In genomic region chr1:22289251-22289995, GRCh38 we compare ENCODE assay signal across 31 cellular contexts.
DNase-seq lines count a peak whose midpoint lies in the region; ATAC-seq and TF ChIP-seq lines count a peak whose summit lies in the region.
"Had no signal": no experiment of that assay in that cellular context is flagged by ENCODE, and none has a peak within 500 bp of the region (broad histone marks: within the 10 kb centered on the region; RNA-seq: fewer than 3 reads in every experiment).

No MANE protein-coding gene starts in this region.

- H3K4me1 Mint-ChIP-seq in Caco-2 (ENCODE audit: low read depth, unreplicated experiment): peaks cover 20% of the 10 kb centered on the region
- H3K4me1 Mint-ChIP-seq in osteocyte (ENCODE audit: unreplicated experiment): peaks cover 7% of the 10 kb centered on the region
- H3K4me1 Mint-ChIP-seq in stimulated activated naive CD8-positive, alpha-beta T cell treated with anti-CD3 and anti-CD28 coated beads, Interleukin-15, amount 100 ng/mL, for 72 hours: no peaks in the 10 kb centered on the region
- H3K4me1 Mint-ChIP-seq: activated CD4-positive, alpha-beta T cell treated with anti-CD3 and anti-CD28 coated beads for 36 hours; activated naive CD4-positive, alpha-beta T cell treated with anti-CD3 and anti-CD28 coated beads, Interleukin-2, amount 10 ng/mL, durations not matched to agents 7 days and 5 days; central memory CD8-positive, alpha-beta T cell; stimulated activated memory B cell treated with anti-CD40 and anti-IgM and Interleukin-4, amounts not matched to agents 10 μg/mL and 1 μg/mL and 100 μg/mL, for 72 hours; T-helper 17 cell had no signal

- no peaks in the 10 kb centered on the region for H3K36me3 ChIP-seq in Caco-2 (ENCODE audit: control insufficient read depth, insufficient read depth, low read length)
- H3K36me3 ChIP-seq in adrenal gland (replicated peaks in 1 of 2): no peaks in the 10 kb centered on the region
- H3K36me3 ChIP-seq: BLaER1 treated with 17β-estradiol and CSF1 and Interleukin-3, amounts not matched to agents 10 nM and 100 nM; gastrocnemius medialis had no signal

- WGBS in adrenal gland, 4 donors: 38 to 60% (median 47%) methylated on average over 9 to 12 of the region's 12 CpGs

- H3K4me1 ChIP-seq in Caco-2 (peaks cover 12% of the 10 kb centered on the region), adrenal gland (replicated peaks in 1 of 2) (peaks cover 55 to 62% of the 10 kb centered on the region in 2 donors)
- H3K4me1 ChIP-seq: BLaER1 treated with 17β-estradiol and CSF1 and Interleukin-3, amounts not matched to agents 10 nM and 100 nM; gastrocnemius medialis had no signal

- H3K27ac Mint-ChIP-seq in Caco-2 (ENCODE audit: unreplicated experiment) (peak overlapping the region; percentile 48), osteocyte (ENCODE audit: unreplicated experiment) (no peak overlapping the region)
- H3K27ac Mint-ChIP-seq in stimulated activated naive CD8-positive, alpha-beta T cell treated with anti-CD3 and anti-CD28 coated beads, Interleukin-15, amount 100 ng/mL, for 72 hours: peak overlapping the region in 1 of 2 donors; percentile 61
- H3K27ac Mint-ChIP-seq: activated CD4-positive, alpha-beta T cell treated with anti-CD3 and anti-CD28 coated beads for 36 hours; activated naive CD4-positive, alpha-beta T cell treated with anti-CD3 and anti-CD28 coated beads, Interleukin-2, amount 10 ng/mL, durations not matched to agents 7 days and 5 days; activated T-cell treated with anti-CD3 and anti-CD28 coated beads, Interleukin-2, amount 50 U/mL, for 72 hours; H9; stimulated activated memory B cell treated with anti-CD40 and anti-IgM and Interleukin-4, amounts not matched to agents 10 μg/mL and 1 μg/mL and 100 μg/mL, for 72 hours; T-helper 17 cell had no signal

- H3K27me3 Mint-ChIP-seq in Caco-2 (ENCODE audit: insufficient read depth, unreplicated experiment) (no peaks in the 10 kb centered on the region), osteocyte (ENCODE audit: unreplicated experiment) (no peaks in the 10 kb centered on the region)
- H3K27me3 Mint-ChIP-seq in stimulated activated naive CD8-positive, alpha-beta T cell treated with anti-CD3 and anti-CD28 coated beads, Interleukin-15, amount 100 ng/mL, for 72 hours: peaks cover 49% of the 10 kb centered on the region

- CTCF ChIA-PET in Caco-2 (lab: Charles Lee): no interaction called here

- ATAC-seq in stimulated activated naive CD8-positive, alpha-beta T cell treated with anti-CD3 and anti-CD28 coated beads, Interleukin-15, amount 100 ng/mL, for 72 hours: no peak
- ATAC-seq: activated CD4-positive, alpha-beta T cell treated with anti-CD3 and anti-CD28 coated beads for 36 hours; activated T-cell treated with anti-CD3 and anti-CD28 coated beads, Interleukin-2, amount 50 U/mL, for 72 hours; gastrocnemius medialis; GM12878; HepG2; stimulated activated memory B cell treated with anti-CD40 and anti-IgM and Interleukin-4, amounts not matched to agents 10 μg/mL and 1 μg/mL and 100 μg/mL, for 72 hours; T-helper 17 cell had no signal

- TF ChIP-seq POLR2A in adrenal gland (IDR thresholded peaks at IDR 0.05): peak in 1 of 2 donors; percentile 17

- no TSS peak for BruUV-seq in Caco-2 (replicated peaks; lab: Mats Ljungman, UMichigan)

- H3K9me3 ChIP-seq in Caco-2: no peaks in the 10 kb centered on the region
- H3K9me3 ChIP-seq in adrenal gland (replicated peaks in 1 of 3): no peaks in the 10 kb centered on the region
- H3K9me3 ChIP-seq: gastrocnemius medialis had no signal

- no peaks in the 10 kb centered on the region for H3K36me3 Mint-ChIP-seq in Caco-2 (ENCODE audit: insufficient read depth, unreplicated experiment)
- no peaks in the 10 kb centered on the region for H3K36me3 Mint-ChIP-seq in osteocyte (ENCODE audit: unreplicated experiment)
- H3K36me3 Mint-ChIP-seq: activated naive CD4-positive, alpha-beta T cell treated with anti-CD3 and anti-CD28 coated beads, Interleukin-2, amount 10 ng/mL, durations not matched to agents 7 days and 5 days; stimulated activated memory B cell treated with anti-CD40 and anti-IgM and Interleukin-4, amounts not matched to agents 10 μg/mL and 1 μg/mL and 100 μg/mL, for 72 hours had no signal

- intact Hi-C loops in Caco-2 (cut with micrococcal nuclease; ENCODE audit: unreplicated experiment) (no loop called here), adrenal gland (cut with DNase I) (no loop called here)

- H3K27ac ChIP-seq in adrenal gland: peak overlapping the region in 4 of 5 donors; percentile 6 to 87 (median 86)
- H3K27ac ChIP-seq: BLaER1 treated with 17β-estradiol and CSF1 and Interleukin-3, amounts not matched to agents 10 nM and 100 nM; gastrocnemius medialis had no signal

- H3K4me3 Mint-ChIP-seq in Caco-2 (ENCODE audit: unreplicated experiment) (no peak overlapping the region), osteocyte (ENCODE audit: unreplicated experiment) (no peak overlapping the region)
- no peak overlapping the region for H3K4me3 Mint-ChIP-seq in stimulated activated naive CD8-positive, alpha-beta T cell treated with anti-CD3 and anti-CD28 coated beads, Interleukin-15, amount 100 ng/mL, for 72 hours
- H3K4me3 Mint-ChIP-seq: activated CD4-positive, alpha-beta T cell treated with anti-CD3 and anti-CD28 coated beads for 36 hours; activated naive CD4-positive, alpha-beta T cell treated with anti-CD3 and anti-CD28 coated beads, Interleukin-2, amount 10 ng/mL, durations not matched to agents 7 days and 5 days; activated T-cell treated with anti-CD3 and anti-CD28 coated beads, Interleukin-2, amount 50 U/mL, for 72 hours; central memory CD8-positive, alpha-beta T cell; H9; stimulated activated memory B cell treated with anti-CD40 and anti-IgM and Interleukin-4, amounts not matched to agents 10 μg/mL and 1 μg/mL and 100 μg/mL, for 72 hours; T-helper 17 cell had no signal

- TF ChIP-seq CTCF in Caco-2 (IDR thresholded peaks at IDR 0.05; ENCODE audit: insufficient read depth in 1 of 2, low read depth in 1 of 2, low read length in 1 of 2, severe bottlenecking in 1 of 2, unreplicated experiment in 1 of 2) (no peak), adrenal gland (IDR thresholded peaks at IDR 0.05) (no peak), fibroblast of villous mesenchyme (IDR thresholded peaks at IDR 0.05; ENCODE audit: insufficient read depth, low read depth, low read length) (no peak), osteocyte (IDR thresholded peaks at IDR 0.05) (no peak)

- DNase-seq in Caco-2 (no peak), adrenal gland (peak in 4 of 7 donors; percentile 18 to 45 (median 28)), fibroblast of villous mesenchyme (ENCODE audit: low read depth) (peak; percentile 66), osteocyte (ENCODE audit: extremely low spot score, unreplicated experiment) (peak; percentile 62), HCEC 1CT (no peak), RPMI8226 (no peak), NCI-H524 treated with DMSO at 0.1 percent for 48 hours (lab: John Stamatoyannopoulos, UW) (no peak)
- no peak for DNase-seq in stimulated activated naive CD8-positive, alpha-beta T cell treated with anti-CD3 and anti-CD28 coated beads, Interleukin-15, amount 100 ng/mL, for 72 hours
- DNase-seq: ACHN; activated CD4-positive, alpha-beta T cell treated with anti-CD3 and anti-CD28 coated beads for 36 hours; activated naive CD4-positive, alpha-beta T cell treated with anti-CD3 and anti-CD28 coated beads, Interleukin-2, amount 10 ng/mL, durations not matched to agents 7 days and 5 days; activated T-cell treated with anti-CD3 and anti-CD28 coated beads, Interleukin-2, amount 50 U/mL, for 72 hours; COR-L47; DMS79 treated with DMSO at 0.1 percent for 48 hours; effector CD8-positive, alpha-beta T cell; erythroblast; gastrocnemius medialis; H9; hypothalamus; Kasumi-1; NCI-H1694; NCI-H2171; NCI-H524; stimulated activated CD4-positive, alpha-beta T cell treated with anti-CD3 and anti-CD28 coated beads, Interleukin-4, amount 100 ng/mL, for 1 hour; T-helper 17 cell had no signal

- no peak overlapping the region for H3K4me3 ChIP-seq in Caco-2 (ENCODE audit: low read depth, low read length)
- H3K4me3 ChIP-seq in adrenal gland: no peak overlapping the region
- no peak overlapping the region for H3K4me3 ChIP-seq in fibroblast of villous mesenchyme (ENCODE audit: low read depth, low read length)
- H3K4me3 ChIP-seq: BLaER1 treated with 17β-estradiol and CSF1 and Interleukin-3, amounts not matched to agents 10 nM and 100 nM; gastrocnemius medialis; GM12878; lung had no signal

- H3K27me3 ChIP-seq in Caco-2 (replicated peaks; ENCODE audit: control insufficient read depth, insufficient read depth, low read length): no peaks in the 10 kb centered on the region
- no peaks in the 10 kb centered on the region for H3K27me3 ChIP-seq in adrenal gland
- H3K27me3 ChIP-seq: BLaER1 treated with 17β-estradiol and CSF1 and Interleukin-3, amounts not matched to agents 10 nM and 100 nM had no signal

- no peaks in the 10 kb centered on the region for H3K9me3 Mint-ChIP-seq in Caco-2 (ENCODE audit: unreplicated experiment)
- no peaks in the 10 kb centered on the region for H3K9me3 Mint-ChIP-seq in osteocyte (ENCODE audit: unreplicated experiment)
- no peaks in the 10 kb centered on the region for H3K9me3 Mint-ChIP-seq in stimulated activated naive CD8-positive, alpha-beta T cell treated with anti-CD3 and anti-CD28 coated beads, Interleukin-15, amount 100 ng/mL, for 72 hours
- H3K9me3 Mint-ChIP-seq: activated naive CD4-positive, alpha-beta T cell treated with anti-CD3 and anti-CD28 coated beads, Interleukin-2, amount 10 ng/mL, durations not matched to agents 7 days and 5 days; activated T-cell treated with anti-CD3 and anti-CD28 coated beads, Interleukin-2, amount 50 U/mL, for 72 hours; central memory CD8-positive, alpha-beta T cell; stimulated activated memory B cell treated with anti-CD40 and anti-IgM and Interleukin-4, amounts not matched to agents 10 μg/mL and 1 μg/mL and 100 μg/mL, for 72 hours had no signal

- POLR2A ChIA-PET in Caco-2 (lab: Charles Lee): no interaction called here

Comparison
In these comparisons a context has a peak if more than half of its experiments do, and no peak if none do; other contexts are left out.
1. DNase-seq: peak in adrenal gland (4 of 7), fibroblast of villous mesenchyme (single experiment) and osteocyte (single experiment); none in Caco-2 (0 of 2), HCEC 1CT (single experiment), RPMI8226 (single experiment), stimulated activated naive CD8-positive, alpha-beta T cell treated with anti-CD3 and anti-CD28 coated beads, Interleukin-15, amount 100 ng/mL, for 72 hours (0 of 2) and NCI-H524 treated with DMSO at 0.1 percent for 48 hours (single experiment).